In the genomic region with DNA sequence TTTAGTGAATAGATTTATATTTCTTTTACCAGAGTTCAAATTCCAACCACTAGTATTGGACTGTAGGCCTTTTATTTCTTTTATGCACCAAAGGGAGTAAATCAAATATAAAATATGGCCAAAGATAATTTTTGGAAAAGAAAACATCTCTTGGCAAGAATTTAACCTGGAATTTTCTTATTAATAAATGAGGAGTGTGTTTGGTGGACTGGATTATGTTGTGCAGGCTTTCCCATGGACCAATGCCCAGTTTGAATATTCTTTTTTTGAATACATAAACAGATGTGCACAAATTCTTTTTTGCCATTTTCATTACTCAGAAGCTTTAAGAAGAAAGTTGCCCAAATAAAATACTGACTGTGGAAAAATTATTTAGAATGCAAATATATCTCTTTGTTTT, we compare ENCODE assay signal across 1 cellular context.
TF ChIP-seq lines count a peak whose summit lies in the region.

No MANE protein-coding gene starts in this region.

TF ChIP-seq in SK-N-SH, 30 proteins besides CTCF, POLR2A, EP300 and RAD21 (continued from another document):
- TF ChIP-seq FOSL2 (IDR thresholded peaks at IDR 0.05; ENCODE audit: borderline replicate concordance, low read depth) (no peak), FOXJ3 (CRISPR knock-in tag; IDR thresholded peaks at IDR 0.05) (no peak), CHD2 (IDR thresholded peaks at IDR 0.05; ENCODE audit: low read length, partially characterized antibody) (no peak), ELF1 (IDR thresholded peaks at IDR 0.05) (no peak), JUND (IDR thresholded peaks at IDR 0.05) (no peak), RFX5 (IDR thresholded peaks at IDR 0.05; ENCODE audit: low read length) (no peak), GABPA (IDR thresholded peaks at IDR 0.05; ENCODE audit: low read depth) (no peak), SIN3A (IDR thresholded peaks at IDR 0.05; ENCODE audit: borderline replicate concordance, low read depth, low read length) (no peak), RCOR1 (IDR thresholded peaks at IDR 0.05; ENCODE audit: low read length) (no peak), TAF1 (IDR thresholded peaks at IDR 0.05; ENCODE audit: borderline replicate concordance, low read depth, low read length) (no peak), NRF1 (IDR thresholded peaks at IDR 0.05; ENCODE audit: low read depth, low read length) (no peak), RXRA (IDR thresholded peaks at IDR 0.05; ENCODE audit: borderline replicate concordance, low read depth) (no peak), YY1 (IDR thresholded peaks at IDR 0.05; ENCODE audit: low read depth) (no peak), MEF2A (IDR thresholded peaks at IDR 0.05; ENCODE audit: borderline replicate concordance, low read depth) (no peak)
